ENCODE assay signal across 8 cellular contexts in the genomic region with DNA sequence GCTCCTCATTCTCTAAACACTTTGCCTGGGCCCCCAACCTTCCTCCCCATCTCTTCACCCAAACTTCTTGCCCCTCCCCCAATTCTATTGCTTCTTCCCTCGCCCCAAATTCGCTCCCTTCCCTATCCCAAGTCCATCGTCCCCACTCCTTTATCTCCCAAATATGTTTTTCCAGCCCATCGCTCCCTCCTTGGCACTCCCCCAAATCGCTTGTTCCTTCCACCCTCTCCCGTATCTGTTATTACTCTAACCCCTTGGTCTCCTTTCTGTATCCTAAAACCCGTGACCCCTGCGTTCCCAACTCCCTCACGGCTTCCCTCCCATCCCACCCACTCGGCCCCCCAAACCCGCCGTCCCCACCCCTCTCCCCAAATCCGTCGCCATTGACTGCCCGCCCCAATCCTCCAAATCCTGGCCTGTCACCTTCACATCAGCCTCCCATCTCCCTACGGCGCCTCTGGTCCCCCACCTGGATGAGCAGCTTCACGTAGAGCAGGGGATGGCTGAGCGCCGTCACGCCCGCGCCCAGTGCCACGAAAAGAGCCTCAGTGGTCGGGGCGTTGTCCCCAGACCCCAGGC. TPM values are rescaled to one million over a fixed set of nuclear protein-coding genes. Genes with fewer than 3 reads are reported as not detected.
A peak's percentile ranks its signal among the peaks of the same experiment; 100 is the strongest.
DNase-seq lines count a peak whose midpoint lies in the region; ATAC-seq and TF ChIP-seq lines count a peak whose summit lies in the region.

No MANE protein-coding gene starts in this region.

- peak overlapping the region; percentile 64 for H2AFZ ChIP-seq in ACC112 (ENCODE audit: low read length, unreplicated experiment)

- H3K4me3 ChIP-seq in ACC112 (ENCODE audit: low read depth, low read length) = peak overlapping the region; percentile 94
- H3K4me3 ChIP-seq in lower leg skin (ENCODE audit: low read depth, poor library complexity, severe bottlenecking) = peak overlapping the region; percentile 97

- intact Hi-C loops in lower leg skin (cut with DNase I; ENCODE audit: low total_unique reads) = no loop called here

- H3K27me3 ChIP-seq in ACC112 (ENCODE audit: insufficient read depth, low read length) = no peaks in the 10 kb centered on the region

- no peak for TF ChIP-seq CTCF in lower leg skin (IDR thresholded peaks at IDR 0.05)

- peak; percentile 18 for DNase-seq in activated CD4-positive, alpha-beta T cell treated with anti-CD3 and anti-CD28 coated beads, Interleukin-2, amount 50 U/mL, for 1 hour
- DNase-seq in lower leg skin (ENCODE audit: low spot score in 2 of 2) = no peak
- no peak for DNase-seq in GM03348 (ENCODE audit: low spot score)
- no peak for DNase-seq in KBM-7
- DNase-seq in ureter (ENCODE audit: low spot score) = no peak

- ATAC-seq in GM21619 (IDR thresholded peaks at IDR 0.05; ENCODE audit: unreplicated experiment) (peak; percentile 22), GM18498 (IDR thresholded peaks at IDR 0.05; ENCODE audit: unreplicated experiment) (no peak)

- no peak for TF ChIP-seq POLR2A in lower leg skin (IDR thresholded peaks at IDR 0.05)

- in situ Hi-C loops in KBM-7 (cut with MboI; ENCODE audit: low pct_unique_long_range_greater_than_20kb, low sequenced_read_pairs) = no loop called here

- 1% methylated on average over 26 of the region's 26 CpGs for WGBS in lower leg skin, 2 donors

- H3K79me2 ChIP-seq in ACC112 (ENCODE audit: control insufficient read depth, insufficient read depth, low read length, unreplicated experiment) = peaks cover 60% of the 10 kb centered on the region

- peaks cover 32% of the 10 kb centered on the region for H3K4me1 ChIP-seq in ACC112 (ENCODE audit: control insufficient read depth, insufficient read depth, low read length, unreplicated experiment)

- H3K27ac ChIP-seq in ACC112 (ENCODE audit: low read depth, low read length) = peak overlapping the region; percentile 70

- no peaks in the 10 kb centered on the region for H3K36me3 ChIP-seq in ACC112 (ENCODE audit: insufficient read depth, low read length)

RNA-seq across cellular contexts. Expression of gene MTCH1, which starts 0.5 kb away (rescaled TPM):
- total RNA-seq in lower leg skin (100 to 1,000 TPM; 166 to 219 (median 188) TPM), ureter (170 TPM)

RNA-seq across cellular contexts. Expression of gene FGD2, which starts 20.0 kb away (rescaled TPM):
- total RNA-seq in lower leg skin = 1 to 10 TPM; 2.7 to 9.2 (median 5.2) TPM
- total RNA-seq in ureter = 32.0 TPM

RNA-seq across cellular contexts. Expression of gene PI16, which starts 30.9 kb away (rescaled TPM):
- total RNA-seq in lower leg skin (10 to 100 TPM in 1 of 4 donors, 1 to 10 TPM in 3; 2.1 to 18.5 (median 2.7) TPM), ureter (15.4 TPM)
